Comparison of ENCODE assay signal across 1 cellular context in the genomic region with DNA sequence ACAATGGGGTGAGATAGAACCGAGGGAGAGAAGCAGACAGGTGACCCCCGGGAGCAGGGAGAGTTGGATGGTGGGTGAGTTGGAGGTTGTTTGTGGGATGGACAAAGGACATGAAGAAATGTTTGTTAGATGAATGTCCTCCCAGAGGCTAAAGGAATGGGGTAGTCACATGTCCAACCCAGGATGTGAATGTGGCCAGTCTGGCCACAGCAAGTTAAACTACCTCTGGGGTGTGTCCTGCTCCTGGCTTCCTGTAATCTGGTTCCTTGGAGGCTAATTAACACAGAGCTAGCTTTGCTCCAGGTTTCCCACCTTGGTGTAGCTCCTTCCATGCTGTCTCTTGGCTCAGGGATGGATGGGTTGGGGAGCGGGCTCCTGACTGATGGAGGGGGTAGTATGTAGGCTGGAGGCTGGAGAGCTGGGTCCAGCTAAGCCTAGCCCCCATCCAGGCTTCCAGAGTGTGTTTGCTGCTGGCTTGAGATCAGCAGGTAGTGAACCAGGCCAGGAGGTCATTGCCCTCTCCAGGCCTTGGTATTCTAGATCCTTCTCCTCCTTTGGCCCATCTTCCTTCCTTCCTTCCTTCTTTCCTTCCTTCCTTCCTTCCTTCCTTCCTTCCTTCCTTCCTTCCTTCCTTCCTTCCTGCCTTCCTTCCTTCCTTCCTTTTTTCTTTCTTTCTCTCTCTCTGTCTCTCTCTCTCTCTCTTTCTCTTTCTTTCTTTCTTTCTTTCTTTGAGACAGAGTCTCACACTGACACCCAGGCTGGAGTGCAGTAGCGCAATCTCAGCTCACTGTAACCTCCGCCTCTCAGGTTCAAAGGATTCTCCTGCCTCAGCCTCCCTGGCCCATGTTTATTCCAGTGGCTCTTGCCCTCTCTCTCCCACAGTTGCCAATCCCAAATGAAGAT.
A peak's percentile ranks its signal among the peaks of the same experiment; 100 is the strongest.
TF ChIP-seq lines count a peak whose summit lies in the region.

No MANE protein-coding gene starts in this region.

TF ChIP-seq in GM12878, 131 proteins besides CTCF, POLR2A, EP300 and RAD21:
- TF ChIP-seq CBX5 (IDR thresholded peaks at IDR 0.05; ENCODE audit: low read depth) (no peak), SP1 (IDR thresholded peaks at IDR 0.05; ENCODE audit: low read depth, low read length) (no peak), RB1 (IDR thresholded peaks at IDR 0.05; ENCODE audit: borderline replicate concordance) (no peak), ATF7 (IDR thresholded peaks at IDR 0.05; ENCODE audit: low read depth) (peak; percentile 36; the same call in 1 of the 2 replicates), IRF3 (IDR thresholded peaks at IDR 0.05) (no peak), ETV6 (conservative IDR thresholded peaks at IDR 0.05 in 1 of 2, IDR thresholded peaks at IDR 0.05 in 1 of 2; ENCODE audit: borderline replicate concordance in 1 of 2, low read depth in 1 of 2) (peak in 1 of 2 experiments; percentile 100; a peak in 2 of 4 replicates), EGR1 (IDR thresholded peaks at IDR 0.05; ENCODE audit: borderline replicate concordance in 1 of 2, low read depth in 2 of 2, low read length in 2 of 2) (0 out of 3 replicates have a peak, but pooled peaks of 1 of the 2 experiments have one; percentile 9), KLF5 (IDR thresholded peaks at IDR 0.05; ENCODE audit: partially characterized antibody) (no peak), MLLT1 (IDR thresholded peaks at IDR 0.05) (peak; percentile 25; the same call in 1 of the 2 replicates), ATF2 (IDR thresholded peaks at IDR 0.05; ENCODE audit: low read length) (no peak), RAD51 (IDR thresholded peaks at IDR 0.05) (peak; percentile 47; the same call in 1 of the 2 replicates), IKZF2 (IDR thresholded peaks at IDR 0.05) (0 out of 4 replicates have a peak, but pooled peaks of 1 of the 2 experiments have one; percentile 6)
- TF ChIP-seq, protein P1, sequence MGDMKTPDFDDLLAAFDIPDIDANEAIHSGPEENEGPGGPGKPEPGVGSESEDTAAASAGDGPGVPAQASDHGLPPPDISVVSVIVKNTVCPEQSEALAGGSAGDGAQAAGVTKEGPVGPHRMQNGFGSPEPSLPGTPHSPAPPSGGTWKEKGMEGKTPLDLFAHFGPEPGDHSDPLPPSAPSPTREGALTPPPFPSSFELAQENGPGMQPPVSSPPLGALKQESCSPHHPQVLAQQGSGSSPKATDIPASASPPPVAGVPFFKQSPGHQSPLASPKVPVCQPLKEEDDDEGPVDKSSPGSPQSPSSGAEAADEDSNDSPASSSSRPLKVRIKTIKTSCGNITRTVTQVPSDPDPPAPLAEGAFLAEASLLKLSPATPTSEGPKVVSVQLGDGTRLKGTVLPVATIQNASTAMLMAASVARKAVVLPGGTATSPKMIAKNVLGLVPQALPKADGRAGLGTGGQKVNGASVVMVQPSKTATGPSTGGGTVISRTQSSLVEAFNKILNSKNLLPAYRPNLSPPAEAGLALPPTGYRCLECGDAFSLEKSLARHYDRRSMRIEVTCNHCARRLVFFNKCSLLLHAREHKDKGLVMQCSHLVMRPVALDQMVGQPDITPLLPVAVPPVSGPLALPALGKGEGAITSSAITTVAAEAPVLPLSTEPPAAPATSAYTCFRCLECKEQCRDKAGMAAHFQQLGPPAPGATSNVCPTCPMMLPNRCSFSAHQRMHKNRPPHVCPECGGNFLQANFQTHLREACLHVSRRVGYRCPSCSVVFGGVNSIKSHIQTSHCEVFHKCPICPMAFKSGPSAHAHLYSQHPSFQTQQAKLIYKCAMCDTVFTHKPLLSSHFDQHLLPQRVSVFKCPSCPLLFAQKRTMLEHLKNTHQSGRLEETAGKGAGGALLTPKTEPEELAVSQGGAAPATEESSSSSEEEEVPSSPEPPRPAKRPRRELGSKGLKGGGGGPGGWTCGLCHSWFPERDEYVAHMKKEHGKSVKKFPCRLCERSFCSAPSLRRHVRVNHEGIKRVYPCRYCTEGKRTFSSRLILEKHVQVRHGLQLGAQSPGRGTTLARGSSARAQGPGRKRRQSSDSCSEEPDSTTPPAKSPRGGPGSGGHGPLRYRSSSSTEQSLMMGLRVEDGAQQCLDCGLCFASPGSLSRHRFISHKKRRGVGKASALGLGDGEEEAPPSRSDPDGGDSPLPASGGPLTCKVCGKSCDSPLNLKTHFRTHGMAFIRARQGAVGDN (IDR thresholded peaks at IDR 0.05) = peak; percentile 37; the same call in 1 of the 2 replicates
